In the genomic region with DNA sequence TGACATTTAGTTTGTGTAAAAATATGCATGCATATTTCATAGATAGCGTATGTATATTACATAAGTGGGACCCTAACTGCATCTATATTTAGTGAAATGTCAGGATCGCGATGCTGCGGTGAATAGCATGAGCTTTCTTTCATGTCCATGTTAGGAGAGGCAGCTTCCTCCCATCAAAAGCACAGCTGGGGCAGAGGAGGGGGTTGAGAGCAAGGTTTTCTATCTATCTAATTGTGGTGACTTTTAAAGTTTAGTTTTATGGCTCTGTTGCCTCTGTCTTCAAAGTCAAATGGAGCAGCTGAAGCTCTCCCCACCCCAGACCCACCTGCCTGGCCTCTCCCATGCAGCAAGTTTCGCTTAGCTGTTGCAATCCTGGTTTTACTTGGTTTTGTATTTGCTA, we compare ENCODE assay signal across 7 cellular contexts. TPM values are rescaled to one million over a fixed set of nuclear protein-coding genes. Genes with fewer than 3 reads are reported as not detected.
"Had no signal": no experiment of that assay in that cellular context is flagged by ENCODE, and none has a peak within 500 bp of the region (broad histone marks: within the 10 kb centered on the region; RNA-seq: fewer than 3 reads in every experiment).

No MANE protein-coding gene starts in this region.

RNA-seq across cellular contexts. Expression of a gene that starts 1.8 kb away (rescaled TPM):
- total RNA-seq: OCI-LY7, PC-3, PC-9, SJCRH30, SJSA1, T-cell had no signal
- polyA plus RNA-seq: SK-N-SH had no signal
